Comparison of ENCODE assay signal across 16 cellular contexts in the genomic region with DNA sequence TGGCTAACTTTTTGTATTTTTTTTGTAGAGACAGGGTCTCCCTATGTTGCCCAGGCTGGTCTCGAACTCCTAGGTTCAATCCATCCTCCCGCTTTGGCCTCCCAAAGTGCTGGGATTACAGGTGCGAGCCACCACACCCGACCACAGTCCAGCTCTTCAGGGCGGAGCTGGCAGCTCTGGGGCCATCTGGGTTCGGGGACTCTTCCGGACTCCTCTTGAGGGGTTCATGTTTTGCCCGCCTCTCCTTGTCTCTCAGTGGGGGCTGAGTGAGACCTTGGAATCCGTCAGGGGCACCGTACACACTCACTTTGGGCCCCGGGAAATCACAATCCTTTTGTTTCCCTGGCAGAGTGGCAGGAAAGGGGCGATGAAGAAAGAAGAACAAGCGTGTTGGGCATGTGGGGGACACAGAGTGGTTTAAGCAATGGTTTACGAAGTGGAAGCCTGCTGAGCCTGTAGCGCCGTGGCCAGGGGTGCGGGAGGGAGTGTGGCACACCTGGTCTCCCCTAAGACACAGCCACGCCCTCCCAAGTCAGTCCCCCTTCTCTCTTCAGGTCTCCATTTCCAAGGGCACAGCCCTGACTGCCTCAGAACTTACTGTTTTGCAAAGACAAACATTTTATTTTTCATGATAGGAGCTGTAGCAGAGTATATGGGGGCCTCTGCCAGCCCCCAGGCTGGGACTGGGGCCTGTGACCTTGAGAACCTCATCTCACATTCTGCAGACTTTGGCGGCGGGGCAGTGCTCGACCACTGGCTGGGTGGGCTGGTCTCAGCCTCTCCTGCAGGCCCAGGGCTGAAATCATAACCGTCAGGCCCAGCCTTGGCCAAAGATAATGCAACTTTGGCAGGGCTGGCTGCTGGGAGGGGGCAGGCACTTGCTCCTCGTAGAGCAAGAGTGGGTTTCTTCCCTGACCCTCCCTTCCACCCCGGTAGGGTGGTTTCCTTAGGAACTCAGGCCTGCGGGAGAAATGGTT. TPM values are rescaled to one million over a fixed set of nuclear protein-coding genes. Genes with fewer than 3 reads are reported as not detected.
A peak's percentile ranks its signal among the peaks of the same experiment; 100 is the strongest.
DNase-seq lines count a peak whose midpoint lies in the region; ATAC-seq, FAIRE-seq and TF ChIP-seq lines count a peak whose summit lies in the region.
"Had no signal": no experiment of that assay in that cellular context is flagged by ENCODE, and none has a peak within 500 bp of the region (broad histone marks: within the 10 kb centered on the region; RNA-seq: fewer than 3 reads in every experiment).

No MANE protein-coding gene starts in this region.

- no peaks in the 10 kb centered on the region for H3K9me1 ChIP-seq in K562 (ENCODE audit: control insufficient read depth, insufficient read depth, low read length)

- no peaks in the 10 kb centered on the region for H3K36me3 Mint-ChIP-seq in stimulated activated memory B cell treated with anti-CD40 and anti-IgM and Interleukin-4, amounts not matched to agents 10 μg/mL and 1 μg/mL and 100 μg/mL, for 72 hours
- H3K36me3 Mint-ChIP-seq: T-cell had no signal

- POLR2A ChIA-PET in K562 (lab: Yijun Ruan, JAX): interaction anchor here (0.6 to 2.1 kb wide), 16 partner anchors 10 to 1213 kb away, joined by 3 to 13 read pairs (median 4); a partner anchor contains a TSS

- H3K4me3 Mint-ChIP-seq in stimulated activated memory B cell treated with anti-CD40 and anti-IgM and Interleukin-4, amounts not matched to agents 10 μg/mL and 1 μg/mL and 100 μg/mL, for 72 hours: no peak overlapping the region
- H3K4me3 Mint-ChIP-seq: activated CD8-positive, alpha-beta T cell treated with anti-CD3 and anti-CD28 coated beads, Interleukin-2, amount 10 ng/mL, durations not matched to agents 7 days and 5 days; T-cell had no signal

- TF ChIP-seq RAD21 in K562 (CRISPR knock-in tag; conservative IDR thresholded peaks at IDR 0.05 in 1 of 2, IDR thresholded peaks at IDR 0.05 in 1 of 2): no peak

- H3K4me2 ChIP-seq in K562 (ENCODE audit: insufficient read depth, low read length): no peak overlapping the region
- no peak overlapping the region for H3K4me2 ChIP-seq in skeletal muscle satellite cell (ENCODE audit: low read length)

- peaks cover 26% of the 10 kb centered on the region for H3K27me3 Mint-ChIP-seq in stimulated activated memory B cell treated with anti-CD40 and anti-IgM and Interleukin-4, amounts not matched to agents 10 μg/mL and 1 μg/mL and 100 μg/mL, for 72 hours
- H3K27me3 Mint-ChIP-seq: T-cell had no signal

- peaks cover 19% of the 10 kb centered on the region for H3K4me1 Mint-ChIP-seq in stimulated activated memory B cell treated with anti-CD40 and anti-IgM and Interleukin-4, amounts not matched to agents 10 μg/mL and 1 μg/mL and 100 μg/mL, for 72 hours

- H2AFZ ChIP-seq in K562 (ENCODE audit: low read depth, low read length): peak overlapping the region; percentile 87
- H2AFZ ChIP-seq: parathyroid adenoma had no signal

- H3K27ac Mint-ChIP-seq in stimulated activated memory B cell treated with anti-CD40 and anti-IgM and Interleukin-4, amounts not matched to agents 10 μg/mL and 1 μg/mL and 100 μg/mL, for 72 hours: no peak overlapping the region
- H3K27ac Mint-ChIP-seq: activated naive CD4-positive, alpha-beta T cell treated with anti-CD3 and anti-CD28 coated beads, Interleukin-2, amount 50 U/mL, for 72 hours; T-cell had no signal

- in situ Hi-C loops in K562 (cut with MboI): no loop called here

- no peaks in the 10 kb centered on the region for H3K9me3 Mint-ChIP-seq in stimulated activated memory B cell treated with anti-CD40 and anti-IgM and Interleukin-4, amounts not matched to agents 10 μg/mL and 1 μg/mL and 100 μg/mL, for 72 hours
- H3K9me3 Mint-ChIP-seq: T-cell had no signal

- no peak for TF ChIP-seq EP300 in K562 (IDR thresholded peaks at IDR 0.05; ENCODE audit: low read length)

- H3K27ac ChIP-seq in K562 (ENCODE audit: extremely low read depth, low read depth, low read length): no peak overlapping the region; the same call in 2 of the 3 replicates
- H3K27ac ChIP-seq: parathyroid adenoma had no signal

- TF ChIP-seq CTCF in K562 (IDR thresholded peaks at IDR 0.05 in 2 of 3, conservative IDR thresholded peaks at IDR 0.05 in 1 of 3; ENCODE audit: insufficient read depth in 2 of 3, low read depth in 1 of 3, low read length in 3 of 3): no peak

- H3K79me2 ChIP-seq in K562 (ENCODE audit: control insufficient read depth, insufficient read depth, low read length): no peaks in the 10 kb centered on the region
- H3K79me2 ChIP-seq: parathyroid adenoma had no signal

- CTCF ChIA-PET in K562 (lab: Yijun Ruan, JAX; ENCODE audit: low intra/inter-chr PET ratio): interaction anchor here (0.6 to 1.7 kb wide), 4 partner anchors 34 to 1186 kb away, joined by 3 to 6 read pairs (median 4); no protein-coding TSS in a partner anchor

- no peaks in the 10 kb centered on the region for H4K20me1 ChIP-seq in K562 (replicated peaks; ENCODE audit: control insufficient read depth, insufficient read depth, low read length)

- H3K9me3 ChIP-seq in K562 (replicated peaks; ENCODE audit: control insufficient read depth, insufficient read depth, low read depth, low read length) (no peaks in the 10 kb centered on the region), skeletal muscle satellite cell (replicated peaks; ENCODE audit: low read length) (no peaks in the 10 kb centered on the region)

- BruUV-seq in K562 (replicated peaks; lab: Mats Ljungman, UMichigan): no TSS peak

- H3K9ac ChIP-seq in K562 (ENCODE audit: insufficient read depth in 1 of 2, low read depth in 2 of 2, low read length in 2 of 2) (peak overlapping the region; percentile 45 to 78; a peak in 3 of 4 replicates), skeletal muscle satellite cell (ENCODE audit: low read depth, low read length) (peak overlapping the region; percentile 41)
- H3K9ac ChIP-seq: parathyroid adenoma had no signal

- H3K4me3 ChIP-seq in K562 (no peak overlapping the region), skeletal muscle satellite cell (ENCODE audit: low read length) (no peak overlapping the region)
- H3K4me3 ChIP-seq: coronary artery had no signal

- no peak for TF ChIP-seq POLR2A in K562 (conservative IDR thresholded peaks at IDR 0.05)

- intact Hi-C loops in K562 (cut with micrococcal nuclease): loop anchor here (2.0 to 10.0 kb wide), 3 partner anchors 33 to 111 kb away; a partner anchor contains a TSS

- no peak for FAIRE-seq in K562 (lab: Jason Lieb, UNC)
- FAIRE-seq: frontal cortex had no signal

- ATAC-seq in K562 (peak; percentile 52), left lobe of liver (peak; percentile 46)
- ATAC-seq in stimulated activated memory B cell treated with anti-CD40 and anti-IgM and Interleukin-4, amounts not matched to agents 10 μg/mL and 1 μg/mL and 100 μg/mL, for 72 hours: no peak
- ATAC-seq: activated CD8-positive, alpha-beta T cell treated with anti-CD3 and anti-CD28 coated beads, Interleukin-2, amount 10 ng/mL, durations not matched to agents 7 days and 5 days; activated naive CD4-positive, alpha-beta T cell treated with anti-CD3 and anti-CD28 coated beads, Interleukin-2, amount 50 U/mL, for 72 hours; T-cell had no signal

- WGBS in K562 (ENCODE audit: insufficient coverage, low coverage, missing lambda C conversion rate): 73% methylated on average over 23 of the region's 25 CpGs

- H3K4me1 ChIP-seq in K562 (replicated peaks in 1 of 2; ENCODE audit: control insufficient read depth in 2 of 2, insufficient read depth in 2 of 2, low read length in 2 of 2) (peaks cover 11 to 37% of the 10 kb centered on the region in 2 experiments; a peak in 4 of 5 replicates), skeletal muscle satellite cell (ENCODE audit: control insufficient read depth, insufficient read depth, low read length) (peaks cover 32% of the 10 kb centered on the region)
- H3K4me1 ChIP-seq: parathyroid adenoma had no signal

- DNase-seq in HUDEP-2 (lab: John Stamatoyannopoulos, UW; ENCODE audit: unreplicated experiment in 76 of 76): peak in 40 of 76 experiments; percentile 37 to 81 (median 64)
- DNase-seq in K562 (ENCODE audit: extremely low read depth in 1 of 4, low spot score in 3 of 4): no peak
- no peak for DNase-seq in left lobe of liver (ENCODE audit: low spot score)
- DNase-seq in Ammon's horn (ENCODE audit: low spot score): no peak
- no peak for DNase-seq in NCI-H510A treated with DMSO at 0.1 percent for 48 hours (lab: John Stamatoyannopoulos, UW)
- no peak for DNase-seq in NK-92 treated with Interleukin-12 subunit alpha and Interleukin-12 subunit beta, amount 100 ng/mL, for 24 hours (lab: John Stamatoyannopoulos, UW)
- DNase-seq: NCI-H187 treated with DMSO at 0.1 percent for 48 hours had no signal

- H3K36me3 ChIP-seq in K562 (ENCODE audit: control insufficient read depth, insufficient read depth, low read length) (no peaks in the 10 kb centered on the region), skeletal muscle satellite cell (ENCODE audit: insufficient read depth, low read length) (no peaks in the 10 kb centered on the region)

- H3K27me3 ChIP-seq in K562 (ENCODE audit: control insufficient read depth in 2 of 2, insufficient read depth in 2 of 2, low read length in 2 of 2) (no peaks in the 10 kb centered on the region), skeletal muscle satellite cell (ENCODE audit: control insufficient read depth, insufficient read depth, low read length) (no peaks in the 10 kb centered on the region)

RNA-seq across cellular contexts. Expression of a gene that starts 25.9 kb away (rescaled TPM):
- 2.1 and 5.8 TPM in 2 replicates for total RNA-seq in K562 (2011; cell fraction: chromatin; rRNA removed; ENCODE audit: low replicate concordance)
- 1.4 and 1.7 TPM in 2 replicates for total RNA-seq in K562 (2011; cell fraction: nucleolus; rRNA removed)
- total RNA-seq in K562 (2011; cell fraction: nucleoplasm; rRNA removed): 2.7 and 2.8 TPM in 2 replicates
- 0.18 and 0.24 TPM in 2 replicates for total RNA-seq in K562 (2014; rRNA removed)
- 0.06 and 0.11 TPM in 2 replicates for total RNA-seq in K562 (2014; rRNA removed; fragmentation: Illumina TruSeq; extraction: Trizol)
- not detected in 2 replicates for total RNA-seq in K562 (2015; rRNA removed; fragmentation: Illumina TruSeq; extraction: Trizol)
- total RNA-seq in K562 (2021): 0.73 and 0.78 TPM in 2 replicates
- polyA plus RNA-seq in K562 (2011; rRNA removed): 0.15 and 0.53 TPM in 2 replicates
- polyA plus RNA-seq in K562 (2011; cell fraction: cytosol; rRNA removed): 0.09 and 0.89 TPM in 2 replicates
- polyA plus RNA-seq in K562 (2011; cell fraction: nucleus; rRNA removed): 0.38 and 4.1 TPM in 2 replicates
- polyA plus RNA-seq in K562 (2012): 0.49 and 1.4 TPM in 2 replicates
- polyA plus RNA-seq in K562 (2014; fragmentation: Illumina TruSeq; extraction: Trizol): 0.54 and 0.61 TPM in 2 replicates
- polyA plus RNA-seq in K562 (2014; fragmentation: Nextera tagmentation; extraction: Ambion mirVana): under 1 TPM; 0.04 to 0.07 TPM
- 0.29 and 0.40 TPM in 2 replicates for polyA plus RNA-seq in K562 (2014; rRNA removed)
- polyA minus RNA-seq in K562 (2011; rRNA and poly(A)+ RNA removed): 1.1 TPM in 1 of 2 replicates, not detected in the other
- 1.1 TPM in 1 of 2 replicates, not detected in the other for polyA minus RNA-seq in K562 (2011; cell fraction: cytosol; rRNA and poly(A)+ RNA removed)
- 0.22 and 2.7 TPM in 2 replicates for polyA minus RNA-seq in K562 (2011; cell fraction: nucleus; rRNA and poly(A)+ RNA removed)
- total RNA-seq in left lobe of liver: 0.13 TPM
- total RNA-seq in skeletal muscle satellite cell (2012; rRNA removed): under 0.01 and 0.22 TPM in 2 replicates
- total RNA-seq: frontal cortex, kidney epithelial cell had no signal

RNA-seq across cellular contexts. Expression of a gene that starts 32.3 kb away (rescaled TPM):
- 53.3 and 148 TPM in 2 replicates for total RNA-seq in K562 (2011; cell fraction: chromatin; rRNA removed; ENCODE audit: low replicate concordance)
- 159 and 208 TPM in 2 replicates for total RNA-seq in K562 (2011; cell fraction: nucleolus; rRNA removed)
- 156 and 209 TPM in 2 replicates for total RNA-seq in K562 (2011; cell fraction: nucleoplasm; rRNA removed)
- total RNA-seq in K562 (2014; rRNA removed) (17.8 and 18.6 TPM in 2 replicates), K562 (2014; rRNA removed; fragmentation: Illumina TruSeq; extraction: Trizol) (18.1 and 18.3 TPM in 2 replicates), K562 (2015; rRNA removed; fragmentation: Illumina TruSeq; extraction: Trizol) (12.0 and 12.6 TPM in 2 replicates), K562 (2021) (87.6 and 99.8 TPM in 2 replicates), left lobe of liver (501 TPM)
- polyA plus RNA-seq in K562 (2011; rRNA removed) (47.2 and 98.1 TPM in 2 replicates), K562 (2014; fragmentation: Illumina TruSeq; extraction: Trizol) (46.6 and 64.4 TPM in 2 replicates), K562 (2014; fragmentation: Nextera tagmentation; extraction: Ambion mirVana) (10 to 100 TPM in 1 of 2 experiments, 1 to 10 TPM in 1; 8.8 to 10.8 TPM), K562 (2014; rRNA removed) (37.5 and 43.5 TPM in 2 replicates)
- polyA plus RNA-seq in K562 (2011; cell fraction: cytosol; rRNA removed): 47.0 and 129 TPM in 2 replicates
- polyA plus RNA-seq in K562 (2011; cell fraction: nucleus; rRNA removed): 23.9 and 76.5 TPM in 2 replicates
- polyA plus RNA-seq in K562 (2012): 64.1 and 158 TPM in 2 replicates
- polyA minus RNA-seq in K562 (2011; rRNA and poly(A)+ RNA removed): 39.8 and 98.7 TPM in 2 replicates
- 51.3 and 106 TPM in 2 replicates for polyA minus RNA-seq in K562 (2011; cell fraction: cytosol; rRNA and poly(A)+ RNA removed)
- 11.2 and 17.0 TPM in 2 replicates for polyA minus RNA-seq in K562 (2011; cell fraction: nucleus; rRNA and poly(A)+ RNA removed)
- 193 and 259 TPM in 2 replicates for total RNA-seq in skeletal muscle satellite cell (2012; rRNA removed)

RNA-seq across cellular contexts. Expression of a gene that starts 57.8 kb away (rescaled TPM):
- total RNA-seq in K562 (2011; cell fraction: chromatin; rRNA removed; ENCODE audit: low replicate concordance): 65.1 and 280 TPM in 2 replicates
- total RNA-seq in K562 (2011; cell fraction: nucleolus; rRNA removed): 39.0 and 56.5 TPM in 2 replicates
- 105 and 126 TPM in 2 replicates for total RNA-seq in K562 (2011; cell fraction: nucleoplasm; rRNA removed)
- 131 and 133 TPM in 2 replicates for total RNA-seq in K562 (2014; rRNA removed)
- total RNA-seq in K562 (2014; rRNA removed; fragmentation: Illumina TruSeq; extraction: Trizol): 335 and 375 TPM in 2 replicates
- total RNA-seq in K562 (2015; rRNA removed; fragmentation: Illumina TruSeq; extraction: Trizol): 257 and 281 TPM in 2 replicates
- total RNA-seq in K562 (2021): 266 and 282 TPM in 2 replicates
- polyA plus RNA-seq in K562 (2011; rRNA removed): 150 and 347 TPM in 2 replicates
- 39.7 and 72.0 TPM in 2 replicates for polyA plus RNA-seq in K562 (2011; cell fraction: cytosol; rRNA removed)
- polyA plus RNA-seq in K562 (2011; cell fraction: nucleus; rRNA removed): 94.7 and 101 TPM in 2 replicates
- polyA plus RNA-seq in K562 (2012): 250 and 293 TPM in 2 replicates
- 204 and 233 TPM in 2 replicates for polyA plus RNA-seq in K562 (2014; fragmentation: Illumina TruSeq; extraction: Trizol)
- polyA plus RNA-seq in K562 (2014; fragmentation: Nextera tagmentation; extraction: Ambion mirVana): 100 to 1,000 TPM; 175 to 259 TPM
- polyA plus RNA-seq in K562 (2014; rRNA removed): 163 and 185 TPM in 2 replicates
- polyA minus RNA-seq in K562 (2011; rRNA and poly(A)+ RNA removed): 222 and 350 TPM in 2 replicates
- polyA minus RNA-seq in K562 (2011; cell fraction: cytosol; rRNA and poly(A)+ RNA removed): 60.8 and 128 TPM in 2 replicates
- 61.9 and 96.7 TPM in 2 replicates for polyA minus RNA-seq in K562 (2011; cell fraction: nucleus; rRNA and poly(A)+ RNA removed)
- total RNA-seq in left lobe of liver: 1.8 TPM
- 67.4 and 72.3 TPM in 2 replicates for total RNA-seq in skeletal muscle satellite cell (2012; rRNA removed)

Comparison
In these comparisons a context has a peak if more than half of its experiments do, and no peak if none do; other contexts are left out.
1. DNase-seq: peak in HUDEP-2 (40 of 76); none in K562 (0 of 4), left lobe of liver (single experiment), Ammon's horn (single experiment), NCI-H510A treated with DMSO at 0.1 percent for 48 hours (single experiment) and NK-92 treated with Interleukin-12 subunit alpha and Interleukin-12 subunit beta, amount 100 ng/mL, for 24 hours (single experiment).
2. RNA of a gene that starts 57.8 kb away (total RNA-seq): 39.0 to 375 TPM in K562; 1.8 TPM in left lobe of liver (single experiment); every median in the first group is over 10 times any median in the second.